14 cellular contexts compared by ENCODE assay signal in the genomic region with DNA sequence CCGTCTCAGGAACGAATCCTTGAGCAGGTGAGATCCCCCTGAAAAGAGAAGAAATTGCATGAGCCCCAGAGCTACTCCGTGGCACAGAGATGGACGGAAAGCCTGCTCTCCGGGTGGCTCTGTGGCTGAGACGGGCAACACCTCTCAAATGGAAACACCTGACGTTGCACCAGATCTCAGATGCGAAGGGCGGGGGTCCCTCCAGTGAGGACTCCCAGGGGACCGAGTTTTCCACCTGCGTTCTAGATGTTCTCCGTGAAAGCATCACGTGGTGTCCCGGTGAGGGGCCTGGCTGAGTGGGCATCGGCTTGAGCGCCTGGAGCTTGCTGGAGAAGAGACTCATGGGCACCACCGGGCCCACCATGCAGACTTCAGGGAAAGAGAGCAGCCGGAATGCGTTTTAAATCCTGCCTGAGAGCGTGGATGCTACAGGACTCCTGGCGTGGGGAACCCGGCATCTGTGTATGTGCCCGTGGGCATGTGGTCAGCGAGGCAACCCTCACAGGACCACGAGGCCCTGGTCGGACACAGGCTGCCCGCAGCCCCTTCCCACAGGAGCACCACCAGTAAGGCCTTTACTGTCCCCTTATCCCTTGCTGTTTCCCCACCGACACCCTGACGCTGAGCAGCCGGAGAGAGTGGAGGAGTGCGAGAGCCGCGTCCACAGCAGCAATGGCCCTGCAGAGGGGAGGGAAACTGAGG.
DNase-seq lines count a peak whose midpoint lies in the region; ATAC-seq and TF ChIP-seq lines count a peak whose summit lies in the region.
"Had no signal": no experiment of that assay in that cellular context is flagged by ENCODE, and none has a peak within 500 bp of the region (broad histone marks: within the 10 kb centered on the region; RNA-seq: fewer than 3 reads in every experiment).

No MANE protein-coding gene starts in this region.

- no peak for TF ChIP-seq CTCF in heart right ventricle (IDR thresholded peaks at IDR 0.05)
- TF ChIP-seq CTCF in omental fat pad (IDR thresholded peaks at IDR 0.05): no peak
- no peak for TF ChIP-seq CTCF in gastrocnemius medialis (IDR thresholded peaks at IDR 0.05 in 4 of 5, conservative IDR thresholded peaks at IDR 0.05 in 1 of 5)

- H3K4me3 ChIP-seq in heart right ventricle (no peak overlapping the region), gastrocnemius medialis (no peak overlapping the region), SJCRH30 (no peak overlapping the region)

- ATAC-seq in heart right ventricle (no peak), omental fat pad (ENCODE audit: low FRiP score) (peak; percentile 27), gastrocnemius medialis (no peak), GM18907 (IDR thresholded peaks at IDR 0.05; ENCODE audit: unreplicated experiment) (no peak)
- ATAC-seq: CD8-positive, alpha-beta T cell had no signal

- H3K9me3 ChIP-seq in heart right ventricle (no peaks in the 10 kb centered on the region), gastrocnemius medialis (no peaks in the 10 kb centered on the region), SJCRH30 (replicated peaks) (no peaks in the 10 kb centered on the region)

- in situ Hi-C loops in gastrocnemius medialis (cut with MboI; ENCODE audit: low sequenced_read_pairs in 4 of 4): no loop called here

- intact Hi-C loops in cardiac septum (cut with DNase I) (no loop called here), heart right ventricle (cut with DNase I) (no loop called here), gastrocnemius medialis (cut with DNase I; ENCODE audit: low total_unique reads) (no loop called here)

- H3K4me1 ChIP-seq in heart right ventricle: no peaks in the 10 kb centered on the region
- no peaks in the 10 kb centered on the region for H3K4me1 ChIP-seq in gastrocnemius medialis
- H3K4me1 ChIP-seq in SJCRH30: no peaks in the 10 kb centered on the region

- peak; percentile 61 for DNase-seq in cardiac septum (ENCODE audit: low spot score)
- no peak for DNase-seq in heart right ventricle
- peak; percentile 38 for DNase-seq in ecto neural progenitor cell (ENCODE audit: low spot score)
- no peak for DNase-seq in omental fat pad (ENCODE audit: low spot score)
- no peak for DNase-seq in gastrocnemius medialis
- DNase-seq in SJCRH30: no peak
- DNase-seq: CD8-positive, alpha-beta T cell; COR-L47; DND-41; GDM1; GOT3; H9 had no signal

- H3K27me3 ChIP-seq in heart right ventricle: peaks cover 0 to 21% (median 5%) of the 10 kb centered on the region in 7 donors
- no peaks in the 10 kb centered on the region for H3K27me3 ChIP-seq in gastrocnemius medialis
- H3K27me3 ChIP-seq in SJCRH30: no peaks in the 10 kb centered on the region

- TF ChIP-seq POLR2A in gastrocnemius medialis (IDR thresholded peaks at IDR 0.05): no peak

- H3K27ac ChIP-seq in heart right ventricle: no peak overlapping the region
- no peak overlapping the region for H3K27ac ChIP-seq in gastrocnemius medialis
- no peak overlapping the region for H3K27ac ChIP-seq in SJCRH30
- H3K27ac ChIP-seq: 22Rv1 had no signal

- H3K36me3 ChIP-seq in heart right ventricle (no peaks in the 10 kb centered on the region), gastrocnemius medialis (no peaks in the 10 kb centered on the region), SJCRH30 (no peaks in the 10 kb centered on the region)

- WGBS in heart right ventricle, 2 donors: 87 to 88% methylated on average over 33 of the region's 33 CpGs

Comparison
In these comparisons a context has a peak if more than half of its experiments do, and no peak if none do; other contexts are left out.
1. DNase-seq: peak in cardiac septum (single experiment) and ecto neural progenitor cell (single experiment); none in heart right ventricle (0 of 2), omental fat pad (single experiment), gastrocnemius medialis (0 of 2) and SJCRH30 (0 of 2).